1 cellular context compared by ENCODE assay signal in genomic region chr6:57316581-57317059, GRCh38.
TF ChIP-seq lines count a peak whose summit lies in the region.

No MANE protein-coding gene starts in this region.

TF ChIP-seq in K562, 482 proteins besides CTCF, POLR2A, EP300 and RAD21 (continued from another document and continues in another):
- TF ChIP-seq, protein P1, sequence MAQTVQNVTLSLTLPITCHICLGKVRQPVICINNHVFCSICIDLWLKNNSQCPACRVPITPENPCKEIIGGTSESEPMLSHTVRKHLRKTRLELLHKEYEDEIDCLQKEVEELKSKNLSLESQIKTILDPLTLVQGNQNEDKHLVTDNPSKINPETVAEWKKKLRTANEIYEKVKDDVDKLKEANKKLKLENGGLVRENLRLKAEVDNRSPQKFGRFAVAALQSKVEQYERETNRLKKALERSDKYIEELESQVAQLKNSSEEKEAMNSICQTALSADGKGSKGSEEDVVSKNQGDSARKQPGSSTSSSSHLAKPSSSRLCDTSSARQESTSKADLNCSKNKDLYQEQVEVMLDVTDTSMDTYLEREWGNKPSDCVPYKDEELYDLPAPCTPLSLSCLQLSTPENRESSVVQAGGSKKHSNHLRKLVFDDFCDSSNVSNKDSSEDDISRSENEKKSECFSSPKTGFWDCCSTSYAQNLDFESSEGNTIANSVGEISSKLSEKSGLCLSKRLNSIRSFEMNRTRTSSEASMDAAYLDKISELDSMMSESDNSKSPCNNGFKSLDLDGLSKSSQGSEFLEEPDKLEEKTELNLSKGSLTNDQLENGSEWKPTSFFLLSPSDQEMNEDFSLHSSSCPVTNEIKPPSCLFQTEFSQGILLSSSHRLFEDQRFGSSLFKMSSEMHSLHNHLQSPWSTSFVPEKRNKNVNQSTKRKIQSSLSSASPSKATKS (CRISPR knock-in tag; IDR thresholded peaks at IDR 0.05), result no peak
- TF ChIP-seq ZNF740 (CRISPR knock-in tag; IDR thresholded peaks at IDR 0.05), result no peak
- TF ChIP-seq ZNF740 (tag; IDR thresholded peaks at IDR 0.05), result no peak
- no peak for TF ChIP-seq ZNF143 (CRISPR knock-in tag; IDR thresholded peaks at IDR 0.05)
- no peak for TF ChIP-seq NFE2 (IDR thresholded peaks at IDR 0.05; ENCODE audit: low read depth)
- no peak for TF ChIP-seq KLF1 (tag; IDR thresholded peaks at IDR 0.05)
- TF ChIP-seq HDAC6 (IDR thresholded peaks at IDR 0.05; ENCODE audit: low read depth, low read length), result no peak
- TF ChIP-seq, protein P2, sequence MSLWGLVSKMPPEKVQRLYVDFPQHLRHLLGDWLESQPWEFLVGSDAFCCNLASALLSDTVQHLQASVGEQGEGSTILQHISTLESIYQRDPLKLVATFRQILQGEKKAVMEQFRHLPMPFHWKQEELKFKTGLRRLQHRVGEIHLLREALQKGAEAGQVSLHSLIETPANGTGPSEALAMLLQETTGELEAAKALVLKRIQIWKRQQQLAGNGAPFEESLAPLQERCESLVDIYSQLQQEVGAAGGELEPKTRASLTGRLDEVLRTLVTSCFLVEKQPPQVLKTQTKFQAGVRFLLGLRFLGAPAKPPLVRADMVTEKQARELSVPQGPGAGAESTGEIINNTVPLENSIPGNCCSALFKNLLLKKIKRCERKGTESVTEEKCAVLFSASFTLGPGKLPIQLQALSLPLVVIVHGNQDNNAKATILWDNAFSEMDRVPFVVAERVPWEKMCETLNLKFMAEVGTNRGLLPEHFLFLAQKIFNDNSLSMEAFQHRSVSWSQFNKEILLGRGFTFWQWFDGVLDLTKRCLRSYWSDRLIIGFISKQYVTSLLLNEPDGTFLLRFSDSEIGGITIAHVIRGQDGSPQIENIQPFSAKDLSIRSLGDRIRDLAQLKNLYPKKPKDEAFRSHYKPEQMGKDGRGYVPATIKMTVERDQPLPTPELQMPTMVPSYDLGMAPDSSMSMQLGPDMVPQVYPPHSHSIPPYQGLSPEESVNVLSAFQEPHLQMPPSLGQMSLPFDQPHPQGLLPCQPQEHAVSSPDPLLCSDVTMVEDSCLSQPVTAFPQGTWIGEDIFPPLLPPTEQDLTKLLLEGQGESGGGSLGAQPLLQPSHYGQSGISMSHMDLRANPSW (CRISPR knock-in tag; IDR thresholded peaks at IDR 0.05), result no peak
- TF ChIP-seq ZNF217 (CRISPR knock-in tag; IDR thresholded peaks at IDR 0.05), result no peak
- no peak for TF ChIP-seq ZSCAN29 (IDR thresholded peaks at IDR 0.05)
- no peak for TF ChIP-seq GTF2E2 (tag; IDR thresholded peaks at IDR 0.05)
- no peak for TF ChIP-seq ZNF586 (CRISPR knock-in tag; conservative IDR thresholded peaks at IDR 0.05)
- no peak for TF ChIP-seq ZNF696 (CRISPR knock-in tag; conservative IDR thresholded peaks at IDR 0.05)
- TF ChIP-seq TCF7 (IDR thresholded peaks at IDR 0.05; ENCODE audit: borderline replicate concordance), result no peak
- TF ChIP-seq, protein P3, sequence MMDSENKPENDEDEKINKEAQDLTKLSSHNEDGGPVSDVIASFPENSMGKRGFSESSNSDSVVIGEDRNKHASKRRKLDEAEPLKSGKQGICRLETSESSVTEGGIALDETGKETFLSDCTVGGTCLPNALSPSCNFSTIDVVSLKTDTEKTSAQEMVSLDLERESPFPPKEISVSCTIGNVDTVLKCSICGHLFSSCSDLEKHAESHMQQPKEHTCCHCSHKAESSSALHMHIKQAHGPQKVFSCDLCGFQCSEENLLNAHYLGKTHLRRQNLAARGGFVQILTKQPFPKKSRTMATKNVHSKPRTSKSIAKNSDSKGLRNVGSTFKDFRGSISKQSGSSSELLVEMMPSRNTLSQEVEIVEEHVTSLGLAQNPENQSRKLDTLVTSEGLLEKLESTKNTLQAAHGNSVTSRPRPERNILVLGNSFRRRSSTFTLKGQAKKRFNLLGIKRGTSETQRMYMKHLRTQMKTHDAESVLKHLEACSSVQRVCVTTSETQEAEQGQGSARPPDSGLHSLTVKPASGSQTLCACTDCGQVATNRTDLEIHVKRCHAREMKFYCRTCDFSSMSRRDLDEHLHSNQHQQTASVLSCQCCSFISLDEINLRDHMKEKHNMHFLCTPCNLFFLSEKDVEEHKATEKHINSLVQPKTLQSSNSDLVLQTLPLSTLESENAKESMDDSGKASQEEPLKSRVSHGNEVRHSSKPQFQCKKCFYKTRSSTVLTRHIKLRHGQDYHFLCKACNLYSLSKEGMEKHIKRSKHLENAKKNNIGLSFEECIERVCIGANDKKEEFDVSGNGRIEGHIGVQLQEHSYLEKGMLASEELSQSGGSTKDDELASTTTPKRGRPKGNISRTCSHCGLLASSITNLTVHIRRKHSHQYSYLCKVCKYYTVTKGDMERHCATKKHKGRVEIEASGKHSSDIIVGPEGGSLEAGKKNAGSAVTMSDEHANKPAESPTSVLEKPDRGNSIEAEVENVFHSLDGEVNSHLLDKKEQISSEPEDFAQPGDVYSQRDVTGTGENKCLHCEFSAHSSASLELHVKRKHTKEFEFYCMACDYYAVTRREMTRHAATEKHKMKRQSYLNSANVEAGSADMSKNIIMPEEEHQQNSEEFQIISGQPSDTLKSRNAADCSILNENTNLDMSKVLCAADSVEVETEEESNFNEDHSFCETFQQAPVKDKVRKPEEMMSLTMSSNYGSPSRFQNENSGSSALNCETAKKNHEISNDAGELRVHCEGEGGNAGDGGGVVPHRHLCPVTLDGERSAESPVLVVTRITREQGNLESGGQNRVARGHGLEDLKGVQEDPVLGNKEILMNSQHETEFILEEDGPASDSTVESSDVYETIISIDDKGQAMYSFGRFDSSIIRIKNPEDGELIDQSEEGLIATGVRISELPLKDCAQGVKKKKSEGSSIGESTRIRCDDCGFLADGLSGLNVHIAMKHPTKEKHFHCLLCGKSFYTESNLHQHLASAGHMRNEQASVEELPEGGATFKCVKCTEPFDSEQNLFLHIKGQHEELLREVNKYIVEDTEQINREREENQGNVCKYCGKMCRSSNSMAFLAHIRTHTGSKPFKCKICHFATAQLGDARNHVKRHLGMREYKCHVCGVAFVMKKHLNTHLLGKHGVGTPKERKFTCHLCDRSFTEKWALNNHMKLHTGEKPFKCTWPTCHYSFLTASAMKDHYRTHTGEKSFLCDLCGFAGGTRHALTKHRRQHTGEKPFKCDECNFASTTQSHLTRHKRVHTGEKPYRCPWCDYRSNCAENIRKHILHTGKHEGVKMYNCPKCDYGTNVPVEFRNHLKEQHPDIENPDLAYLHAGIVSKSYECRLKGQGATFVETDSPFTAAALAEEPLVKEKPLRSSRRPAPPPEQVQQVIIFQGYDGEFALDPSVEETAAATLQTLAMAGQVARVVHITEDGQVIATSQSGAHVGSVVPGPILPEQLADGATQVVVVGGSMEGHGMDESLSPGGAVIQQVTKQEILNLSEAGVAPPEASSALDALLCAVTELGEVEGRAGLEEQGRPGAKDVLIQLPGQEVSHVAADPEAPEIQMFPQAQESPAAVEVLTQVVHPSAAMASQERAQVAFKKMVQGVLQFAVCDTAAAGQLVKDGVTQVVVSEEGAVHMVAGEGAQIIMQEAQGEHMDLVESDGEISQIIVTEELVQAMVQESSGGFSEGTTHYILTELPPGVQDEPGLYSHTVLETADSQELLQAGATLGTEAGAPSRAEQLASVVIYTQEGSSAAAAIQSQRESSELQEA (IDR thresholded peaks at IDR 0.05; ENCODE audit: low read depth), result no peak
- no peak for TF ChIP-seq ZNF444 (CRISPR knock-in tag; IDR thresholded peaks at IDR 0.05)
- TF ChIP-seq ZSCAN32 (CRISPR knock-in tag; IDR thresholded peaks at IDR 0.05), result no peak
- no peak for TF ChIP-seq EHMT2 (IDR thresholded peaks at IDR 0.05)
- TF ChIP-seq, protein P4, sequence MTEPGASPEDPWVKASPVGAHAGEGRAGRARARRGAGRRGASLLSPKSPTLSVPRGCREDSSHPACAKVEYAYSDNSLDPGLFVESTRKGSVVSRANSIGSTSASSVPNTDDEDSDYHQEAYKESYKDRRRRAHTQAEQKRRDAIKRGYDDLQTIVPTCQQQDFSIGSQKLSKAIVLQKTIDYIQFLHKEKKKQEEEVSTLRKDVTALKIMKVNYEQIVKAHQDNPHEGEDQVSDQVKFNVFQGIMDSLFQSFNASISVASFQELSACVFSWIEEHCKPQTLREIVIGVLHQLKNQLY (CRISPR knock-in tag; conservative IDR thresholded peaks at IDR 0.05), result no peak
- peak in 1 of 2 experiments; percentile 78 for TF ChIP-seq E2F6 (IDR thresholded peaks at IDR 0.05; ENCODE audit: borderline replicate concordance in 1 of 2, extremely low read depth in 1 of 2, insufficient read depth in 1 of 2, insufficient read length in 1 of 2, low read depth in 1 of 2, low read length in 1 of 2, poor library complexity in 1 of 2, severe bottlenecking in 1 of 2)
- no peak for TF ChIP-seq ZNF316 (IDR thresholded peaks at IDR 0.05)
- no peak for TF ChIP-seq CBFB (CRISPR knock-in tag; IDR thresholded peaks at IDR 0.05)
- TF ChIP-seq RFX1 (IDR thresholded peaks at IDR 0.05), result no peak
- TF ChIP-seq, protein P5, sequence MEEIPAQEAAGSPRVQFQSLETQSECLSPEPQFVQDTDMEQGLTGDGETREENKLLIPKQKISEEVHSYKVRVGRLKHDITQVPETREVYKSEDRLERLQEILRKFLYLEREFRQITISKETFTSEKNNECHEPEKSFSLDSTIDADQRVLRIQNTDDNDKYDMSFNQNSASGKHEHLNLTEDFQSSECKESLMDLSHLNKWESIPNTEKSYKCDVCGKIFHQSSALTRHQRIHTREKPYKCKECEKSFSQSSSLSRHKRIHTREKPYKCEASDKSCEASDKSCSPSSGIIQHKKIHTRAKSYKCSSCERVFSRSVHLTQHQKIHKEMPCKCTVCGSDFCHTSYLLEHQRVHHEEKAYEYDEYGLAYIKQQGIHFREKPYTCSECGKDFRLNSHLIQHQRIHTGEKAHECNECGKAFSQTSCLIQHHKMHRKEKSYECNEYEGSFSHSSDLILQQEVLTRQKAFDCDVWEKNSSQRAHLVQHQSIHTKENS (CRISPR knock-in tag; IDR thresholded peaks at IDR 0.05), result no peak
- TF ChIP-seq CBX2 (IDR thresholded peaks at IDR 0.05; ENCODE audit: insufficient read depth, low read length, poor library complexity, severe bottlenecking), result no peak
- no peak for TF ChIP-seq ZNF79 (CRISPR knock-in tag; IDR thresholded peaks at IDR 0.05; ENCODE audit: low read depth)
- no peak for TF ChIP-seq SP2 (IDR thresholded peaks at IDR 0.05; ENCODE audit: extremely low read depth, low read depth, low read length, poor library complexity, severe bottlenecking)
- TF ChIP-seq MTA3 (IDR thresholded peaks at IDR 0.05; ENCODE audit: borderline replicate concordance), result 0 out of 2 replicates have a peak, but pooled peaks have one; percentile 21
- no peak for TF ChIP-seq ZBTB7A (IDR thresholded peaks at IDR 0.05; ENCODE audit: borderline replicate concordance, control insufficient read depth, low read depth, low read length)
- no peak for TF ChIP-seq SLC30A9 (CRISPR knock-in tag; IDR thresholded peaks at IDR 0.05)
- TF ChIP-seq ZNF263 (CRISPR knock-in tag; IDR thresholded peaks at IDR 0.05; ENCODE audit: borderline replicate concordance), result peak; percentile 24; the same call in 1 of the 2 replicates
- no peak for TF ChIP-seq MAFK (IDR thresholded peaks at IDR 0.05; ENCODE audit: low read length)
- TF ChIP-seq, protein P6, sequence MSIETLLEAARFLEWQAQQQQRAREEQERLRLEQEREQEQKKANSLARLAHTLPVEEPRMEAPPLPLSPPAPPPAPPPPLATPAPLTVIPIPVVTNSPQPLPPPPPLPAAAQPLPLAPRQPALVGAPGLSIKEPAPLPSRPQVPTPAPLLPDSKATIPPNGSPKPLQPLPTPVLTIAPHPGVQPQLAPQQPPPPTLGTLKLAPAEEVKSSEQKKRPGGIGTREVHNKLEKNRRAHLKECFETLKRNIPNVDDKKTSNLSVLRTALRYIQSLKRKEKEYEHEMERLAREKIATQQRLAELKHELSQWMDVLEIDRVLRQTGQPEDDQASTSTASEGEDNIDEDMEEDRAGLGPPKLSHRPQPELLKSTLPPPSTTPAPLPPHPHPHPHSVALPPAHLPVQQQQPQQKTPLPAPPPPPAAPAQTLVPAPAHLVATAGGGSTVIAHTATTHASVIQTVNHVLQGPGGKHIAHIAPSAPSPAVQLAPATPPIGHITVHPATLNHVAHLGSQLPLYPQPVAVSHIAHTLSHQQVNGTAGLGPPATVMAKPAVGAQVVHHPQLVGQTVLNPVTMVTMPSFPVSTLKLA (conservative IDR thresholded peaks at IDR 0.05), result peak in 1 of 2 experiments; percentile 68
- TF ChIP-seq SAFB (IDR thresholded peaks at IDR 0.05; ENCODE audit: borderline replicate concordance, low read depth, low read length), result no peak
- no peak for TF ChIP-seq NFATC3 (IDR thresholded peaks at IDR 0.05)
- TF ChIP-seq ZNF354B (CRISPR knock-in tag; IDR thresholded peaks at IDR 0.05), result no peak
- no peak for TF ChIP-seq TCF7L2 (IDR thresholded peaks at IDR 0.05; ENCODE audit: low read depth, low read length)
- TF ChIP-seq TAL1 (IDR thresholded peaks at IDR 0.05), result no peak
- TF ChIP-seq MED1 (CRISPR knock-in tag; IDR thresholded peaks at IDR 0.05; ENCODE audit: borderline replicate concordance), result no peak
- TF ChIP-seq FOSL1 (tag; conservative IDR thresholded peaks at IDR 0.05), result no peak
- peak in 1 of 3 experiments; percentile 7 for TF ChIP-seq YY1 (IDR thresholded peaks at IDR 0.05; ENCODE audit: borderline replicate concordance in 1 of 3, control insufficient read depth in 1 of 3, extremely low read depth in 1 of 3, insufficient read depth in 3 of 3, insufficient read length in 1 of 3, insufficient replicate concordance in 2 of 3, low read depth in 1 of 3, low read length in 2 of 3)
- TF ChIP-seq MAFF (IDR thresholded peaks at IDR 0.05; ENCODE audit: low read length), result no peak
- peak; percentile 77; the same call in 1 of the 2 replicates for TF ChIP-seq CBX5 (IDR thresholded peaks at IDR 0.05; ENCODE audit: borderline replicate concordance, low read depth)
- TF ChIP-seq ZFP1 (CRISPR knock-in tag; IDR thresholded peaks at IDR 0.05), result no peak
- TF ChIP-seq HBP1 (CRISPR knock-in tag; IDR thresholded peaks at IDR 0.05), result peak; percentile 82
- no peak for TF ChIP-seq NCOA1 (IDR thresholded peaks at IDR 0.05; ENCODE audit: low read depth)
- TF ChIP-seq CAMTA2 (CRISPR knock-in tag; conservative IDR thresholded peaks at IDR 0.05), result no peak
- no peak for TF ChIP-seq ZNF174 (CRISPR knock-in tag; IDR thresholded peaks at IDR 0.05)
